In genomic region chr2:218995972-218996644, GRCh38 we compare ENCODE assay signal across 1 cellular context.
TF ChIP-seq lines count a peak whose summit lies in the region.

No MANE protein-coding gene starts in this region.

TF ChIP-seq in IMR-90, 13 proteins besides CTCF, POLR2A, EP300 and RAD21:
- TF ChIP-seq FOS (IDR thresholded peaks at IDR 0.05; ENCODE audit: low read depth, low read length) (0 out of 2 replicates have a peak, but pooled peaks have one; percentile 13), RFX5 (IDR thresholded peaks at IDR 0.05; ENCODE audit: low read depth, low read length) (no peak), MXI1 (IDR thresholded peaks at IDR 0.05; ENCODE audit: borderline replicate concordance, low read depth, low read length) (no peak), BHLHE40 (IDR thresholded peaks at IDR 0.05; ENCODE audit: low read depth, low read length) (no peak), MAFK (IDR thresholded peaks at IDR 0.05; ENCODE audit: low read depth, low read length) (no peak), SMC3 (IDR thresholded peaks at IDR 0.05; ENCODE audit: low read depth, low read length) (peak; percentile 70), MAZ (IDR thresholded peaks at IDR 0.05; ENCODE audit: borderline replicate concordance, low read depth, low read length) (peak; percentile 98), NFE2L2 (IDR thresholded peaks at IDR 0.05; ENCODE audit: low read depth, low read length) (no peak)
- TF ChIP-seq, protein P1, sequence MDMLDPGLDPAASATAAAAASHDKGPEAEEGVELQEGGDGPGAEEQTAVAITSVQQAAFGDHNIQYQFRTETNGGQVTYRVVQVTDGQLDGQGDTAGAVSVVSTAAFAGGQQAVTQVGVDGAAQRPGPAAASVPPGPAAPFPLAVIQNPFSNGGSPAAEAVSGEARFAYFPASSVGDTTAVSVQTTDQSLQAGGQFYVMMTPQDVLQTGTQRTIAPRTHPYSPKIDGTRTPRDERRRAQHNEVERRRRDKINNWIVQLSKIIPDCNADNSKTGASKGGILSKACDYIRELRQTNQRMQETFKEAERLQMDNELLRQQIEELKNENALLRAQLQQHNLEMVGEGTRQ (IDR thresholded peaks at IDR 0.05; ENCODE audit: low read depth, low read length): no peak
